In the genomic region with DNA sequence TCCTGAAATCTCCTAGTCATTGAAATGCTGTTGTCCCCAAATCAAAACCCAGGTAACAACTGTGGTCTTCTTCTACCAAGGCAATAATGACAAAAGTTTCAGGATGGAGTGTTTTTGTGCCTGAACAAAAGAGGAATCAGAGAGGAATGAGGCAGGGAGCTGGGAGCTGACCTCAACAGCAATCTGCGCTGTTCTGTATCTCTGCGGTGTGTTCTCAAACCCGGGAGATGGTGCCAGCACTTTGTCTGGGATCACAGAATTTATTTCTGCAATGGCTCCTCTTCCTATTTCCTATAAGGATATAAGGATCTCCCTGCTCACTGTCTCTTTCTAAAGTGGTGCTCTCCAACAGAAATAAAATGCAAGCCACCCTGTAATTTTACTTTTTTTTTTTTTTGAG, we compare ENCODE assay signal across 9 cellular contexts. TPM values are rescaled to one million over a fixed set of nuclear protein-coding genes. Genes with fewer than 3 reads are reported as not detected.
DNase-seq lines count a peak whose midpoint lies in the region; ATAC-seq and TF ChIP-seq lines count a peak whose summit lies in the region.
"Had no signal": no experiment of that assay in that cellular context is flagged by ENCODE, and none has a peak within 500 bp of the region (broad histone marks: within the 10 kb centered on the region; RNA-seq: fewer than 3 reads in every experiment).

No MANE protein-coding gene starts in this region.

- no peak for ATAC-seq in RWPE2 (ENCODE audit: low read depth)
- no peak for ATAC-seq in GM21367 (IDR thresholded peaks at IDR 0.05; ENCODE audit: unreplicated experiment)

- no peak for TF ChIP-seq POLR2A in prostate gland (IDR thresholded peaks at IDR 0.05)

- 37% methylated on average over 3 of the region's 3 CpGs for WGBS in prostate gland

- H3K4me1 ChIP-seq in BE2C (peaks cover 8% of the 10 kb centered on the region), RWPE2 (ENCODE audit: insufficient read depth, poor library complexity, severe bottlenecking) (peaks cover 16% of the 10 kb centered on the region), prostate gland (replicated peaks) (no peaks in the 10 kb centered on the region)

- no peaks in the 10 kb centered on the region for H3K9me3 ChIP-seq in BE2C
- no peaks in the 10 kb centered on the region for H3K9me3 ChIP-seq in RWPE2 (ENCODE audit: severe bottlenecking)
- no peaks in the 10 kb centered on the region for H3K9me3 ChIP-seq in prostate gland

- H3K27me3 ChIP-seq in BE2C (peaks cover 3% of the 10 kb centered on the region; the same call in 1 of the 2 replicates), RWPE2 (ENCODE audit: insufficient read depth, poor library complexity, severe bottlenecking) (no peaks in the 10 kb centered on the region), prostate gland (replicated peaks; ENCODE audit: insufficient read depth) (no peaks in the 10 kb centered on the region)

- TF ChIP-seq CTCF in BE2C (IDR thresholded peaks at IDR 0.05; ENCODE audit: low read depth, low read length) (no peak), RWPE2 (IDR thresholded peaks at IDR 0.05; ENCODE audit: poor library complexity, severe bottlenecking) (no peak), fibroblast of villous mesenchyme (IDR thresholded peaks at IDR 0.05; ENCODE audit: insufficient read depth, low read depth, low read length) (no peak), prostate gland (IDR thresholded peaks at IDR 0.05) (no peak), GM13976 (IDR thresholded peaks at IDR 0.05; ENCODE audit: borderline replicate concordance, control extremely low read depth, extremely low read depth, insufficient read depth, missing control alignments) (no peak)

- peak overlapping the region; percentile 43 for H3K27ac ChIP-seq in RWPE2 (ENCODE audit: poor library complexity, severe bottlenecking)
- peak overlapping the region in 1 of 2 donors; percentile 55 for H3K27ac ChIP-seq in prostate gland

- no peak for DNase-seq in BE2C
- no peak for DNase-seq in RWPE2 (ENCODE audit: low spot score)
- DNase-seq in fibroblast of villous mesenchyme (ENCODE audit: low read depth), result no peak
- no peak for DNase-seq in prostate gland (ENCODE audit: low spot score)
- DNase-seq in GM13976 (ENCODE audit: low spot score), result no peak
- no peak for DNase-seq in putamen (ENCODE audit: low spot score)
- no peak for DNase-seq in SIG-M5 treated with dmso at 0.1 percent for 504 hours (lab: John Stamatoyannopoulos, UW; ENCODE audit: unreplicated experiment)
- DNase-seq: activated CD8-positive, alpha-beta memory T cell treated with anti-CD3 and anti-CD28 coated beads for 24 hours had no signal

- H3K36me3 ChIP-seq in BE2C, result no peaks in the 10 kb centered on the region
- H3K36me3 ChIP-seq in RWPE2 (ENCODE audit: low read depth), result no peaks in the 10 kb centered on the region
- H3K36me3 ChIP-seq in prostate gland, result no peaks in the 10 kb centered on the region

- in situ Hi-C loops in GM13976 (cut with MboI; ENCODE audit: low sequenced_read_pairs, unreplicated experiment), result no loop called here

- intact Hi-C loops in prostate gland (cut with DNase I), result no loop called here

- H3K4me3 ChIP-seq in BE2C (ENCODE audit: low read depth, low read length) (peak overlapping the region; percentile 41), RWPE2 (ENCODE audit: severe bottlenecking) (no peak overlapping the region), fibroblast of villous mesenchyme (ENCODE audit: low read depth, low read length) (peak overlapping the region; percentile 64), prostate gland (peak overlapping the region; percentile 24 to 35)

RNA-seq across cellular contexts. Expression of a gene that starts 0.4 kb away (rescaled TPM):
- polyA plus RNA-seq in BE2C (2012; ENCODE audit: insufficient read depth, insufficient read length, low read depth), result 0.52 TPM
- total RNA-seq in fibroblast of villous mesenchyme (51.4 and 55.1 TPM in 2 replicates), prostate gland (10 to 100 TPM in 1 of 2 donors, 1 to 10 TPM in 1; 3.1 to 11.2 TPM)

RNA-seq across cellular contexts. Expression of a gene that starts 13.9 kb away (rescaled TPM):
- polyA plus RNA-seq in BE2C (2012; ENCODE audit: insufficient read depth, insufficient read length, low read depth), result 7.4 TPM
- total RNA-seq in fibroblast of villous mesenchyme, result 16.1 and 38.0 TPM in 2 replicates
- total RNA-seq in prostate gland, result 10 to 100 TPM; 18.3 to 18.6 TPM
